Comparison of ENCODE assay signal across 21 cellular contexts in genomic region chr7:110929514-110930258, GRCh38.
"Had no signal": no experiment of that assay in that cellular context is flagged by ENCODE, and none has a peak within 500 bp of the region (broad histone marks: within the 10 kb centered on the region; RNA-seq: fewer than 3 reads in every experiment).

No MANE protein-coding gene starts in this region.

- ATAC-seq: activated CD8-positive, alpha-beta T cell treated with anti-CD3 and anti-CD28 coated beads, Interleukin-2, amount 10 ng/mL, durations not matched to agents 7 days and 5 days; T-helper 17 cell had no signal

- H3K27ac Mint-ChIP-seq: activated B cell treated with CpG ODN at 0.5 μM for 24 hours; activated CD8-positive, alpha-beta T cell treated with anti-CD3 and anti-CD28 coated beads, Interleukin-2, amount 10 ng/mL, durations not matched to agents 7 days and 5 days; activated naive CD8-positive, alpha-beta T cell treated with anti-CD3 and anti-CD28 coated beads for 36 hours; activated T-cell treated with anti-CD3 and anti-CD28 coated beads, Interleukin-2, amount 50 U/mL, for 24 hours; T-helper 17 cell had no signal

- H3K4me3 Mint-ChIP-seq: activated B cell treated with CpG ODN at 0.5 μM for 24 hours; activated CD8-positive, alpha-beta T cell treated with anti-CD3 and anti-CD28 coated beads, Interleukin-2, amount 10 ng/mL, durations not matched to agents 7 days and 5 days; activated naive CD8-positive, alpha-beta T cell treated with anti-CD3 and anti-CD28 coated beads for 36 hours; activated T-cell treated with anti-CD3 and anti-CD28 coated beads, Interleukin-2, amount 50 U/mL, for 24 hours; IgD-negative memory B cell; T-helper 17 cell had no signal

- H3K4me1 Mint-ChIP-seq: activated B cell treated with CpG ODN at 0.5 μM for 24 hours, IgD-negative memory B cell had no signal

- H3K27me3 Mint-ChIP-seq: activated B cell treated with CpG ODN at 0.5 μM for 24 hours; activated naive CD8-positive, alpha-beta T cell treated with anti-CD3 and anti-CD28 coated beads for 36 hours; activated T-cell treated with anti-CD3 and anti-CD28 coated beads, Interleukin-2, amount 50 U/mL, for 24 hours; IgD-negative memory B cell; T-helper 17 cell had no signal

- DNase-seq: activated B cell treated with CpG ODN at 0.5 μM for 24 hours; activated CD4-positive, alpha-beta T cell treated with anti-CD3 and anti-CD28 coated beads for 4 hours; activated CD4-positive, alpha-beta T cell treated with anti-CD3 and anti-CD28 coated beads, Interleukin-2, amount 50 U/mL, for 4 hours; activated CD8-positive, alpha-beta memory T cell treated with anti-CD3 and anti-CD28 coated beads, Interleukin-2, amount 50 U/mL, for 48 hours; activated CD8-positive, alpha-beta T cell treated with anti-CD3 and anti-CD28 coated beads, Interleukin-2, amount 10 ng/mL, durations not matched to agents 7 days and 5 days; activated effector memory CD4-positive, alpha-beta T cell treated with anti-CD3 and anti-CD28 coated beads, Interleukin-2, amount 50 U/mL, for 16 hours; activated naive CD4-positive, alpha-beta T cell treated with Interleukin-2 at 50 U/mL for 16 hours; activated naive CD8-positive, alpha-beta T cell treated with anti-CD3 and anti-CD28 coated beads for 36 hours; activated T-cell treated with anti-CD3 and anti-CD28 coated beads, Interleukin-2, amount 50 U/mL, for 24 hours; KG1; NCI-H1048; NCI-H146; NCI-H187 treated with DMSO at 0.1 percent for 48 hours; NCI-H2081 treated with DMSO at 0.1 percent for 48 hours; NCI-H446; NCI-H524; NCI-H774; SIG-M5; T-helper 17 cell; T-helper 9 cell had no signal
